ENCODE assay signal across 42 cellular contexts in the genomic region with DNA sequence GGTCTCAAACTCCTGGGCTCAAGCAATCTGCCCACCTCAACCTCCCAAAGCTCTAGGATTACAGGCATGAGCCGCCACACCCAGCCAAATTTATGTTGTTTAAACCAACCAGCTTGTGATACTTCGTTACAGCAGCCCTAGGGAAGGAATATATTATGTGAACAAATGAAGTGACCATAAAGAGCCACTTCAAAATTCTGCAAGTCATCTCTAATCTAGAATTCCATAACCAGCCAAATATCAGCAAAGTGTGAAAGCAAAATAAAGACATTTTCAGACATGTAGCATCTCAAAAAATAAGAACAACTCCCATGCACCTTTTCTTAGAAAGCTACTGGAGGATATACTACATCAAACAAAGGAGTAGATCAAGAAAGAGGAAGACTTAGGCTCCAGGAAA. TPM values are rescaled to one million over a fixed set of nuclear protein-coding genes. Genes with fewer than 3 reads are reported as not detected.
"Had no signal": no experiment of that assay in that cellular context is flagged by ENCODE, and none has a peak within 500 bp of the region (broad histone marks: within the 10 kb centered on the region; RNA-seq: fewer than 3 reads in every experiment).

No MANE protein-coding gene starts in this region.

- DNase-seq: activated effector memory CD4-positive, alpha-beta T cell treated with anti-CD3 and anti-CD28 coated beads, Interleukin-2, amount 50 U/mL, for 16 hours; activated effector memory CD4-positive, alpha-beta T cell treated with Interleukin-2 at 50 U/mL for 16 hours; activated gamma-delta T cell; activated gamma-delta T cell treated with Interleukin-2 at 50 U/mL for 16 hours; activated naive CD4-positive, alpha-beta T cell; activated naive CD4-positive, alpha-beta T cell treated with anti-CD3 and anti-CD28 coated beads for 36 hours; activated naive CD4-positive, alpha-beta T cell treated with anti-CD3 and anti-CD28 coated beads, Interleukin-2, amount 10 ng/mL, durations not matched to agents 7 days and 5 days; activated naive CD4-positive, alpha-beta T cell treated with anti-CD3 and anti-CD28 coated beads, Interleukin-2, amount 50 U/mL, for 16 hours; activated naive CD4-positive, alpha-beta T cell treated with Interleukin-2 at 50 U/mL for 16 hours; activated naive CD8-positive, alpha-beta T cell treated with anti-CD3 and anti-CD28 coated beads for 36 hours; activated naive CD8-positive, alpha-beta T cell treated with anti-CD3 and anti-CD28 coated beads, Interleukin-2, amount 10 ng/mL, durations not matched to agents 7 days and 5 days; activated naive CD8-positive, alpha-beta T cell treated with anti-CD3 and anti-CD28 coated beads, Interleukin-2, amount 50 U/mL, for 24 hours; activated T-cell treated with anti-CD3 and anti-CD28 coated beads, Interleukin-2, amount 50 U/mL, for 24 hours; activated T-cell treated with anti-CD3 and anti-CD28 coated beads, Interleukin-2, amount 50 U/mL, for 4 hours; activated T-cell treated with anti-CD3 and anti-CD28 coated beads, Interleukin-2, amount 50 U/mL, for 48 hours; activated T-cell treated with anti-CD3 and anti-CD28 coated beads, Interleukin-2, amount 50 U/mL, for 72 hours; adrenal gland; amniotic stem cell; amygdala; anterior cingulate cortex; aorta; body of pancreas; brain microvascular endothelial cell; caudate nucleus; central memory CD4-positive, alpha-beta T cell; cerebellar nuclear complex had no signal

- H3K27me3 ChIP-seq: adrenal gland, ascending aorta, body of pancreas, brain microvascular endothelial cell, cardiac muscle cell had no signal

- H3K27ac ChIP-seq: adrenal gland, ascending aorta, body of pancreas, brain microvascular endothelial cell, breast epithelium, cardiac muscle cell had no signal

- H3K4me1 Mint-ChIP-seq: activated naive CD4-positive, alpha-beta T cell treated with anti-CD3 and anti-CD28 coated beads, Interleukin-2, amount 10 ng/mL, durations not matched to agents 7 days and 5 days; activated naive CD4-positive, alpha-beta T cell treated with anti-CD3 and anti-CD28 coated beads, Interleukin-2, amount 50 U/mL, for 24 hours; activated naive CD8-positive, alpha-beta T cell treated with anti-CD3 and anti-CD28 coated beads for 36 hours; activated naive CD8-positive, alpha-beta T cell treated with anti-CD3 and anti-CD28 coated beads, Interleukin-2, amount 10 ng/mL, durations not matched to agents 7 days and 5 days; activated naive CD8-positive, alpha-beta T cell treated with anti-CD3 and anti-CD28 coated beads, Interleukin-2, amount 50 U/mL, for 24 hours; activated T-helper 17 cell treated with anti-CD3 and anti-CD28 coated beads, Interleukin-2, amount 50 U/mL, for 72 hours; central memory CD8-positive, alpha-beta T cell had no signal

- H3K4me3 ChIP-seq: adrenal gland, ascending aorta, body of pancreas, breast epithelium, cardiac muscle cell had no signal

- H3K9me3 ChIP-seq: adrenal gland had no signal

- H3K36me3 Mint-ChIP-seq: activated naive CD4-positive, alpha-beta T cell treated with anti-CD3 and anti-CD28 coated beads, Interleukin-2, amount 10 ng/mL, durations not matched to agents 7 days and 5 days; activated naive CD4-positive, alpha-beta T cell treated with anti-CD3 and anti-CD28 coated beads, Interleukin-2, amount 50 U/mL, for 24 hours; activated naive CD4-positive, alpha-beta T cell treated with anti-CD3 and anti-CD28 coated beads, Interleukin-2, amount 50 U/mL, for 72 hours; activated naive CD8-positive, alpha-beta T cell; activated naive CD8-positive, alpha-beta T cell treated with anti-CD3 and anti-CD28 coated beads for 36 hours; activated naive CD8-positive, alpha-beta T cell treated with anti-CD3 and anti-CD28 coated beads, Interleukin-2, amount 10 ng/mL, durations not matched to agents 7 days and 5 days; brain had no signal

- H3K27ac Mint-ChIP-seq: activated naive CD4-positive, alpha-beta T cell treated with anti-CD3 and anti-CD28 coated beads for 36 hours; activated naive CD4-positive, alpha-beta T cell treated with anti-CD3 and anti-CD28 coated beads, Interleukin-2, amount 10 ng/mL, durations not matched to agents 7 days and 5 days; activated naive CD4-positive, alpha-beta T cell treated with anti-CD3 and anti-CD28 coated beads, Interleukin-2, amount 50 U/mL, for 24 hours; activated naive CD4-positive, alpha-beta T cell treated with anti-CD3 and anti-CD28 coated beads, Interleukin-2, amount 50 U/mL, for 72 hours; activated naive CD8-positive, alpha-beta T cell; activated naive CD8-positive, alpha-beta T cell treated with anti-CD3 and anti-CD28 coated beads for 36 hours; activated naive CD8-positive, alpha-beta T cell treated with anti-CD3 and anti-CD28 coated beads, Interleukin-2, amount 10 ng/mL, durations not matched to agents 7 days and 5 days; activated naive CD8-positive, alpha-beta T cell treated with anti-CD3 and anti-CD28 coated beads, Interleukin-2, amount 50 U/mL, for 24 hours; activated T-cell treated with anti-CD3 and anti-CD28 coated beads, Interleukin-2, amount 50 U/mL, for 24 hours; activated T-cell treated with anti-CD3 and anti-CD28 coated beads, Interleukin-2, amount 50 U/mL, for 72 hours; activated T-helper 1 cell treated with anti-CD3 and anti-CD28 coated beads, Interleukin-12 subunit alpha, Interleukin-12 subunit beta, Interleukin-2, Interleukin-4 antibody, amounts not matched to agents 30 ng/mL and 10 ng/mL and 1 ng/mL, durations not matched to agents 14 hours and 24 hours and 36 hours; activated T-helper 17 cell treated with anti-CD3 and anti-CD28 coated beads, Interleukin-2, amount 50 U/mL, for 72 hours; activated T-helper 2 cell treated with anti-CD3 and anti-CD28 coated beads, Interferon-gamma antibody, Interleukin-2, Interleukin-4, amounts not matched to agents 10 μg/mL and 5 μg/mL and 100 μg/mL, durations not matched to agents 14 hours and 24 hours and 36 hours; brain had no signal

- H3K27me3 Mint-ChIP-seq: brain had no signal

- H3K4me3 Mint-ChIP-seq: activated naive CD4-positive, alpha-beta T cell treated with anti-CD3 and anti-CD28 coated beads for 36 hours; activated naive CD4-positive, alpha-beta T cell treated with anti-CD3 and anti-CD28 coated beads, Interleukin-2, amount 10 ng/mL, durations not matched to agents 7 days and 5 days; activated naive CD4-positive, alpha-beta T cell treated with anti-CD3 and anti-CD28 coated beads, Interleukin-2, amount 50 U/mL, for 24 hours; activated naive CD8-positive, alpha-beta T cell; activated naive CD8-positive, alpha-beta T cell treated with anti-CD3 and anti-CD28 coated beads for 36 hours; activated naive CD8-positive, alpha-beta T cell treated with anti-CD3 and anti-CD28 coated beads, Interleukin-2, amount 10 ng/mL, durations not matched to agents 7 days and 5 days; activated naive CD8-positive, alpha-beta T cell treated with anti-CD3 and anti-CD28 coated beads, Interleukin-2, amount 50 U/mL, for 24 hours; activated T-cell treated with anti-CD3 and anti-CD28 coated beads, Interleukin-2, amount 50 U/mL, for 24 hours; activated T-cell treated with anti-CD3 and anti-CD28 coated beads, Interleukin-2, amount 50 U/mL, for 4 hours; activated T-cell treated with anti-CD3 and anti-CD28 coated beads, Interleukin-2, amount 50 U/mL, for 72 hours; activated T-helper 1 cell treated with anti-CD3 and anti-CD28 coated beads, Interleukin-12 subunit alpha, Interleukin-12 subunit beta, Interleukin-2, Interleukin-4 antibody, amounts not matched to agents 30 ng/mL and 10 ng/mL and 1 ng/mL, durations not matched to agents 14 hours and 24 hours and 36 hours; activated T-helper 17 cell treated with anti-CD3 and anti-CD28 coated beads, Interleukin-2, amount 50 U/mL, for 72 hours; brain; central memory CD8-positive, alpha-beta T cell had no signal

- H3K36me3 ChIP-seq: adrenal gland, ascending aorta, brain microvascular endothelial cell, breast epithelium, cardiac muscle cell had no signal

- H3K4me1 ChIP-seq: adrenal gland, ascending aorta, breast epithelium had no signal

- ATAC-seq: activated naive CD4-positive, alpha-beta T cell treated with anti-CD3 and anti-CD28 coated beads, Interleukin-2, amount 50 U/mL, for 72 hours; activated naive CD8-positive, alpha-beta T cell treated with anti-CD3 and anti-CD28 coated beads, Interleukin-2, amount 50 U/mL, for 24 hours; activated T-cell treated with anti-CD3 and anti-CD28 coated beads, Interleukin-2, amount 50 U/mL, for 4 hours; activated T-cell treated with anti-CD3 and anti-CD28 coated beads, Interleukin-2, amount 50 U/mL, for 72 hours; activated T-helper 17 cell treated with anti-CD3 and anti-CD28 coated beads, Interleukin-2, amount 50 U/mL, for 72 hours; body of pancreas had no signal

- H3K9me3 Mint-ChIP-seq: activated naive CD4-positive, alpha-beta T cell treated with anti-CD3 and anti-CD28 coated beads, Interleukin-2, amount 10 ng/mL, durations not matched to agents 7 days and 5 days; activated naive CD4-positive, alpha-beta T cell treated with anti-CD3 and anti-CD28 coated beads, Interleukin-2, amount 50 U/mL, for 24 hours; activated naive CD8-positive, alpha-beta T cell treated with anti-CD3 and anti-CD28 coated beads, Interleukin-2, amount 10 ng/mL, durations not matched to agents 7 days and 5 days; activated T-helper 2 cell treated with anti-CD3 and anti-CD28 coated beads, Interferon-gamma antibody, Interleukin-2, Interleukin-4, amounts not matched to agents 10 μg/mL and 5 μg/mL and 100 μg/mL, durations not matched to agents 14 hours and 24 hours and 36 hours; central memory CD8-positive, alpha-beta T cell had no signal

- FAIRE-seq: astrocyte, bronchial epithelial cell had no signal

RNA-seq across cellular contexts. Expression of a gene that starts 36.0 kb away (rescaled TPM):
- total RNA-seq: activated naive CD4-positive, alpha-beta T cell treated with anti-CD3 and anti-CD28 coated beads for 36 hours; activated naive CD4-positive, alpha-beta T cell treated with anti-CD3 and anti-CD28 coated beads, Interleukin-2, amount 50 U/mL, for 72 hours; activated naive CD8-positive, alpha-beta T cell treated with anti-CD3 and anti-CD28 coated beads for 36 hours; activated naive CD8-positive, alpha-beta T cell treated with anti-CD3 and anti-CD28 coated beads, Interleukin-2, amount 10 ng/mL, durations not matched to agents 7 days and 5 days; activated T-cell treated with anti-CD3 and anti-CD28 coated beads, Interleukin-2, amount 50 U/mL, for 4 hours; activated T-cell treated with anti-CD3 and anti-CD28 coated beads, Interleukin-2, amount 50 U/mL, for 72 hours; activated T-helper 1 cell treated with anti-CD3 and anti-CD28 coated beads, Interleukin-12 subunit alpha, Interleukin-12 subunit beta, Interleukin-2, Interleukin-4 antibody, amounts not matched to agents 30 ng/mL and 10 ng/mL and 1 ng/mL, durations not matched to agents 14 hours and 24 hours and 36 hours; activated T-helper 17 cell treated with anti-CD3 and anti-CD28 coated beads, Interleukin-2, amount 50 U/mL, for 72 hours; activated T-helper 2 cell treated with anti-CD3 and anti-CD28 coated beads, Interferon-gamma antibody, Interleukin-2, Interleukin-4, amounts not matched to agents 10 μg/mL and 5 μg/mL and 100 μg/mL, durations not matched to agents 14 hours and 24 hours and 36 hours; adrenal gland; aorta; ascending aorta; astrocyte; body of pancreas; breast epithelium; bronchial epithelial cell; cardiac muscle cell; cardiac septum; chondrocyte had no signal
- polyA plus RNA-seq: adipose tissue, adrenal gland, cardiac muscle cell had no signal

RNA-seq across cellular contexts. Expression of a gene that starts 45.3 kb away (rescaled TPM):
- total RNA-seq: ascending aorta, body of pancreas, cardiac septum had no signal
